1 cellular context compared by ENCODE assay signal in the genomic region with DNA sequence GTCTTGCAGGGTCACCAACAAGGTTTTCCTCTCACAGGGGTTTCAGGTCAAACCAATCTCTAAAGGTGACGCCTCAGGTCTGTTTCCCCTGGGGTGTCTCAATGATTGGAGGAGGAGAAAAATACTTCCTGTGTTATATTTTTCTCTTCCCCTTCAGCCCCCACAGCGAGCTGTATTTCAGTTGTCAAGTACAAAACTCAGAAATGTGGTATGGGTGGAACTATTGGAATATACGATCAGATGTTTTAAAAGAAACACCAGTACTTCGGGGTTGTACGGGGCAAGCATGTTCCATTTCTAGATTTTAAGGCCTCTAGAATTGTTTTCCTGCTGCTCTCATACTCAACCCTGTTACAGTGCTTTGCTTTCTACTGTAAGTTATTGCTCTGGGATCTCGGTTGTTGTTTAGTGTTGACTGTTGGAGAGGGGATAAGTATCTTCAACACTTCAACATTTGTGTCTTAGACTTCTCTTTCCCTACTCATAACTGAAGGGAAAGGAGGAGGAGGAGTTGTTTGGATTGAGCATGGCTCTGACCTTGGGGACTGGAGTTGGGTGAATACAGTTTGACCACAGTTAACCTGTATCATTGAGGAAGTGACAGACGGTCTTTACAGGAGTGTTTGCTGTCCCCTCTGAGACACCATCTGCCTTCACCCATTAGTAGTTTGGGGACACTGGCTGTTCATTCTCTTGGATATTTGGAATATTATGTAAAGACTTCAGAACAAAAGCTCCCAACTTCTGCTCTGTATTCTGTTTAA.
A peak's percentile ranks its signal among the peaks of the same experiment; 100 is the strongest.
TF ChIP-seq lines count a peak whose summit lies in the region.

No MANE protein-coding gene starts in this region.

TF ChIP-seq in K562, 482 proteins besides CTCF, POLR2A, EP300 and RAD21 (continued from another document and continues in another):
- TF ChIP-seq, protein P1, sequence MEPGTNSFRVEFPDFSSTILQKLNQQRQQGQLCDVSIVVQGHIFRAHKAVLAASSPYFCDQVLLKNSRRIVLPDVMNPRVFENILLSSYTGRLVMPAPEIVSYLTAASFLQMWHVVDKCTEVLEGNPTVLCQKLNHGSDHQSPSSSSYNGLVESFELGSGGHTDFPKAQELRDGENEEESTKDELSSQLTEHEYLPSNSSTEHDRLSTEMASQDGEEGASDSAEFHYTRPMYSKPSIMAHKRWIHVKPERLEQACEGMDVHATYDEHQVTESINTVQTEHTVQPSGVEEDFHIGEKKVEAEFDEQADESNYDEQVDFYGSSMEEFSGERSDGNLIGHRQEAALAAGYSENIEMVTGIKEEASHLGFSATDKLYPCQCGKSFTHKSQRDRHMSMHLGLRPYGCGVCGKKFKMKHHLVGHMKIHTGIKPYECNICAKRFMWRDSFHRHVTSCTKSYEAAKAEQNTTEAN (CRISPR knock-in tag; IDR thresholded peaks at IDR 0.05), result 0 out of 2 replicates have a peak, but pooled peaks have one; percentile 38
- peak in 1 of 2 experiments; percentile 6; a peak in 1 of 4 replicates for TF ChIP-seq HDAC1 (IDR thresholded peaks at IDR 0.05)
- TF ChIP-seq, protein P2, sequence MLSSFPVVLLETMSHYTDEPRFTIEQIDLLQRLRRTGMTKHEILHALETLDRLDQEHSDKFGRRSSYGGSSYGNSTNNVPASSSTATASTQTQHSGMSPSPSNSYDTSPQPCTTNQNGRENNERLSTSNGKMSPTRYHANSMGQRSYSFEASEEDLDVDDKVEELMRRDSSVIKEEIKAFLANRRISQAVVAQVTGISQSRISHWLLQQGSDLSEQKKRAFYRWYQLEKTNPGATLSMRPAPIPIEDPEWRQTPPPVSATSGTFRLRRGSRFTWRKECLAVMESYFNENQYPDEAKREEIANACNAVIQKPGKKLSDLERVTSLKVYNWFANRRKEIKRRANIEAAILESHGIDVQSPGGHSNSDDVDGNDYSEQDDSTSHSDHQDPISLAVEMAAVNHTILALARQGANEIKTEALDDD (IDR thresholded peaks at IDR 0.05), result 0 out of 2 replicates have a peak, but pooled peaks have one; percentile 21
- TF ChIP-seq ZNF445 (CRISPR knock-in tag; IDR thresholded peaks at IDR 0.05; ENCODE audit: low read depth), result no peak
- peak; percentile 23 for TF ChIP-seq SAP30 (IDR thresholded peaks at IDR 0.05; ENCODE audit: borderline replicate concordance, insufficient read depth, low read depth, low read length, poor library complexity, severe bottlenecking)
- TF ChIP-seq NR2C1 (IDR thresholded peaks at IDR 0.05), result peak; percentile 63
- 0 out of 2 replicates have a peak, but pooled peaks have one; percentile 45 for TF ChIP-seq NR2C1 (tag; IDR thresholded peaks at IDR 0.05)
- peak; percentile 80 for TF ChIP-seq ESRRA (IDR thresholded peaks at IDR 0.05; ENCODE audit: borderline replicate concordance, low read depth)
- TF ChIP-seq, protein P3, sequence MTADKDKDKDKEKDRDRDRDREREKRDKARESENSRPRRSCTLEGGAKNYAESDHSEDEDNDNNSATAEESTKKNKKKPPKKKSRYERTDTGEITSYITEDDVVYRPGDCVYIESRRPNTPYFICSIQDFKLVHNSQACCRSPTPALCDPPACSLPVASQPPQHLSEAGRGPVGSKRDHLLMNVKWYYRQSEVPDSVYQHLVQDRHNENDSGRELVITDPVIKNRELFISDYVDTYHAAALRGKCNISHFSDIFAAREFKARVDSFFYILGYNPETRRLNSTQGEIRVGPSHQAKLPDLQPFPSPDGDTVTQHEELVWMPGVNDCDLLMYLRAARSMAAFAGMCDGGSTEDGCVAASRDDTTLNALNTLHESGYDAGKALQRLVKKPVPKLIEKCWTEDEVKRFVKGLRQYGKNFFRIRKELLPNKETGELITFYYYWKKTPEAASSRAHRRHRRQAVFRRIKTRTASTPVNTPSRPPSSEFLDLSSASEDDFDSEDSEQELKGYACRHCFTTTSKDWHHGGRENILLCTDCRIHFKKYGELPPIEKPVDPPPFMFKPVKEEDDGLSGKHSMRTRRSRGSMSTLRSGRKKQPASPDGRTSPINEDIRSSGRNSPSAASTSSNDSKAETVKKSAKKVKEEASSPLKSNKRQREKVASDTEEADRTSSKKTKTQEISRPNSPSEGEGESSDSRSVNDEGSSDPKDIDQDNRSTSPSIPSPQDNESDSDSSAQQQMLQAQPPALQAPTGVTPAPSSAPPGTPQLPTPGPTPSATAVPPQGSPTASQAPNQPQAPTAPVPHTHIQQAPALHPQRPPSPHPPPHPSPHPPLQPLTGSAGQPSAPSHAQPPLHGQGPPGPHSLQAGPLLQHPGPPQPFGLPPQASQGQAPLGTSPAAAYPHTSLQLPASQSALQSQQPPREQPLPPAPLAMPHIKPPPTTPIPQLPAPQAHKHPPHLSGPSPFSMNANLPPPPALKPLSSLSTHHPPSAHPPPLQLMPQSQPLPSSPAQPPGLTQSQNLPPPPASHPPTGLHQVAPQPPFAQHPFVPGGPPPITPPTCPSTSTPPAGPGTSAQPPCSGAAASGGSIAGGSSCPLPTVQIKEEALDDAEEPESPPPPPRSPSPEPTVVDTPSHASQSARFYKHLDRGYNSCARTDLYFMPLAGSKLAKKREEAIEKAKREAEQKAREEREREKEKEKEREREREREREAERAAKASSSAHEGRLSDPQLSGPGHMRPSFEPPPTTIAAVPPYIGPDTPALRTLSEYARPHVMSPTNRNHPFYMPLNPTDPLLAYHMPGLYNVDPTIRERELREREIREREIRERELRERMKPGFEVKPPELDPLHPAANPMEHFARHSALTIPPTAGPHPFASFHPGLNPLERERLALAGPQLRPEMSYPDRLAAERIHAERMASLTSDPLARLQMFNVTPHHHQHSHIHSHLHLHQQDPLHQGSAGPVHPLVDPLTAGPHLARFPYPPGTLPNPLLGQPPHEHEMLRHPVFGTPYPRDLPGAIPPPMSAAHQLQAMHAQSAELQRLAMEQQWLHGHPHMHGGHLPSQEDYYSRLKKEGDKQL (CRISPR knock-in tag; IDR thresholded peaks at IDR 0.05; ENCODE audit: borderline replicate concordance), result no peak
- TF ChIP-seq NR2C2 (CRISPR knock-in tag; IDR thresholded peaks at IDR 0.05), result no peak
- peak; percentile 83; the same call in 1 of the 2 replicates for TF ChIP-seq NR2C2 (tag; IDR thresholded peaks at IDR 0.05)
- peak in 1 of 2 experiments; percentile 8; a peak in 1 of 4 replicates for TF ChIP-seq SIX5 (IDR thresholded peaks at IDR 0.05; ENCODE audit: borderline replicate concordance in 1 of 2, insufficient read depth in 1 of 2, low read depth in 1 of 2, low read length in 2 of 2)
- peak in 1 of 2 experiments; percentile 4; a peak in 1 of 4 replicates for TF ChIP-seq FOXA3 (CRISPR knock-in tag; conservative IDR thresholded peaks at IDR 0.05 in 1 of 2, IDR thresholded peaks at IDR 0.05 in 1 of 2)
- 0 out of 4 replicates have a peak, but pooled peaks of 1 of the 2 experiments have one; percentile 3 for TF ChIP-seq MAZ (CRISPR knock-in tag; conservative IDR thresholded peaks at IDR 0.05 in 1 of 2, IDR thresholded peaks at IDR 0.05 in 1 of 2)
- TF ChIP-seq FIP1L1 (IDR thresholded peaks at IDR 0.05; ENCODE audit: low read depth, low read length, poor library complexity, severe bottlenecking), result no peak
- TF ChIP-seq CBX1 (IDR thresholded peaks at IDR 0.05; ENCODE audit: low read depth), result no peak
- TF ChIP-seq, protein P4, sequence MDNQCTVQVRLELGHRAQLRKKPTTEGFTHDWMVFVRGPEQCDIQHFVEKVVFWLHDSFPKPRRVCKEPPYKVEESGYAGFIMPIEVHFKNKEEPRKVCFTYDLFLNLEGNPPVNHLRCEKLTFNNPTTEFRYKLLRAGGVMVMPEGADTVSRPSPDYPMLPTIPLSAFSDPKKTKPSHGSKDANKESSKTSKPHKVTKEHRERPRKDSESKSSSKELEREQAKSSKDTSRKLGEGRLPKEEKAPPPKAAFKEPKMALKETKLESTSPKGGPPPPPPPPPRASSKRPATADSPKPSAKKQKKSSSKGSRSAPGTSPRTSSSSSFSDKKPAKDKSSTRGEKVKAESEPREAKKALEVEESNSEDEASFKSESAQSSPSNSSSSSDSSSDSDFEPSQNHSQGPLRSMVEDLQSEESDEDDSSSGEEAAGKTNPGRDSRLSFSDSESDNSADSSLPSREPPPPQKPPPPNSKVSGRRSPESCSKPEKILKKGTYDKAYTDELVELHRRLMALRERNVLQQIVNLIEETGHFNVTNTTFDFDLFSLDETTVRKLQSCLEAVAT (IDR thresholded peaks at IDR 0.05), result no peak
- TF ChIP-seq, protein P5, sequence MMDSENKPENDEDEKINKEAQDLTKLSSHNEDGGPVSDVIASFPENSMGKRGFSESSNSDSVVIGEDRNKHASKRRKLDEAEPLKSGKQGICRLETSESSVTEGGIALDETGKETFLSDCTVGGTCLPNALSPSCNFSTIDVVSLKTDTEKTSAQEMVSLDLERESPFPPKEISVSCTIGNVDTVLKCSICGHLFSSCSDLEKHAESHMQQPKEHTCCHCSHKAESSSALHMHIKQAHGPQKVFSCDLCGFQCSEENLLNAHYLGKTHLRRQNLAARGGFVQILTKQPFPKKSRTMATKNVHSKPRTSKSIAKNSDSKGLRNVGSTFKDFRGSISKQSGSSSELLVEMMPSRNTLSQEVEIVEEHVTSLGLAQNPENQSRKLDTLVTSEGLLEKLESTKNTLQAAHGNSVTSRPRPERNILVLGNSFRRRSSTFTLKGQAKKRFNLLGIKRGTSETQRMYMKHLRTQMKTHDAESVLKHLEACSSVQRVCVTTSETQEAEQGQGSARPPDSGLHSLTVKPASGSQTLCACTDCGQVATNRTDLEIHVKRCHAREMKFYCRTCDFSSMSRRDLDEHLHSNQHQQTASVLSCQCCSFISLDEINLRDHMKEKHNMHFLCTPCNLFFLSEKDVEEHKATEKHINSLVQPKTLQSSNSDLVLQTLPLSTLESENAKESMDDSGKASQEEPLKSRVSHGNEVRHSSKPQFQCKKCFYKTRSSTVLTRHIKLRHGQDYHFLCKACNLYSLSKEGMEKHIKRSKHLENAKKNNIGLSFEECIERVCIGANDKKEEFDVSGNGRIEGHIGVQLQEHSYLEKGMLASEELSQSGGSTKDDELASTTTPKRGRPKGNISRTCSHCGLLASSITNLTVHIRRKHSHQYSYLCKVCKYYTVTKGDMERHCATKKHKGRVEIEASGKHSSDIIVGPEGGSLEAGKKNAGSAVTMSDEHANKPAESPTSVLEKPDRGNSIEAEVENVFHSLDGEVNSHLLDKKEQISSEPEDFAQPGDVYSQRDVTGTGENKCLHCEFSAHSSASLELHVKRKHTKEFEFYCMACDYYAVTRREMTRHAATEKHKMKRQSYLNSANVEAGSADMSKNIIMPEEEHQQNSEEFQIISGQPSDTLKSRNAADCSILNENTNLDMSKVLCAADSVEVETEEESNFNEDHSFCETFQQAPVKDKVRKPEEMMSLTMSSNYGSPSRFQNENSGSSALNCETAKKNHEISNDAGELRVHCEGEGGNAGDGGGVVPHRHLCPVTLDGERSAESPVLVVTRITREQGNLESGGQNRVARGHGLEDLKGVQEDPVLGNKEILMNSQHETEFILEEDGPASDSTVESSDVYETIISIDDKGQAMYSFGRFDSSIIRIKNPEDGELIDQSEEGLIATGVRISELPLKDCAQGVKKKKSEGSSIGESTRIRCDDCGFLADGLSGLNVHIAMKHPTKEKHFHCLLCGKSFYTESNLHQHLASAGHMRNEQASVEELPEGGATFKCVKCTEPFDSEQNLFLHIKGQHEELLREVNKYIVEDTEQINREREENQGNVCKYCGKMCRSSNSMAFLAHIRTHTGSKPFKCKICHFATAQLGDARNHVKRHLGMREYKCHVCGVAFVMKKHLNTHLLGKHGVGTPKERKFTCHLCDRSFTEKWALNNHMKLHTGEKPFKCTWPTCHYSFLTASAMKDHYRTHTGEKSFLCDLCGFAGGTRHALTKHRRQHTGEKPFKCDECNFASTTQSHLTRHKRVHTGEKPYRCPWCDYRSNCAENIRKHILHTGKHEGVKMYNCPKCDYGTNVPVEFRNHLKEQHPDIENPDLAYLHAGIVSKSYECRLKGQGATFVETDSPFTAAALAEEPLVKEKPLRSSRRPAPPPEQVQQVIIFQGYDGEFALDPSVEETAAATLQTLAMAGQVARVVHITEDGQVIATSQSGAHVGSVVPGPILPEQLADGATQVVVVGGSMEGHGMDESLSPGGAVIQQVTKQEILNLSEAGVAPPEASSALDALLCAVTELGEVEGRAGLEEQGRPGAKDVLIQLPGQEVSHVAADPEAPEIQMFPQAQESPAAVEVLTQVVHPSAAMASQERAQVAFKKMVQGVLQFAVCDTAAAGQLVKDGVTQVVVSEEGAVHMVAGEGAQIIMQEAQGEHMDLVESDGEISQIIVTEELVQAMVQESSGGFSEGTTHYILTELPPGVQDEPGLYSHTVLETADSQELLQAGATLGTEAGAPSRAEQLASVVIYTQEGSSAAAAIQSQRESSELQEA (IDR thresholded peaks at IDR 0.05; ENCODE audit: low read depth), result 0 out of 2 replicates have a peak, but pooled peaks have one; percentile 50
- peak; percentile 19 for TF ChIP-seq TAF1 (IDR thresholded peaks at IDR 0.05; ENCODE audit: control insufficient read depth, extremely low read depth, insufficient read depth, low read length, severe bottlenecking)
- 0 out of 4 replicates have a peak, but pooled peaks of 1 of the 2 experiments have one; percentile 42 for TF ChIP-seq FOXK2 (conservative IDR thresholded peaks at IDR 0.05 in 1 of 2, IDR thresholded peaks at IDR 0.05 in 1 of 2; ENCODE audit: low read depth in 2 of 2)
- TF ChIP-seq NCOA2 (IDR thresholded peaks at IDR 0.05; ENCODE audit: partially characterized antibody in 2 of 2), result no peak
- 0 out of 2 replicates have a peak, but pooled peaks have one; percentile 32 for TF ChIP-seq ZBTB17 (CRISPR knock-in tag; IDR thresholded peaks at IDR 0.05)
- TF ChIP-seq MTF1 (CRISPR knock-in tag; IDR thresholded peaks at IDR 0.05; ENCODE audit: borderline replicate concordance), result no peak
- TF ChIP-seq, protein P6, sequence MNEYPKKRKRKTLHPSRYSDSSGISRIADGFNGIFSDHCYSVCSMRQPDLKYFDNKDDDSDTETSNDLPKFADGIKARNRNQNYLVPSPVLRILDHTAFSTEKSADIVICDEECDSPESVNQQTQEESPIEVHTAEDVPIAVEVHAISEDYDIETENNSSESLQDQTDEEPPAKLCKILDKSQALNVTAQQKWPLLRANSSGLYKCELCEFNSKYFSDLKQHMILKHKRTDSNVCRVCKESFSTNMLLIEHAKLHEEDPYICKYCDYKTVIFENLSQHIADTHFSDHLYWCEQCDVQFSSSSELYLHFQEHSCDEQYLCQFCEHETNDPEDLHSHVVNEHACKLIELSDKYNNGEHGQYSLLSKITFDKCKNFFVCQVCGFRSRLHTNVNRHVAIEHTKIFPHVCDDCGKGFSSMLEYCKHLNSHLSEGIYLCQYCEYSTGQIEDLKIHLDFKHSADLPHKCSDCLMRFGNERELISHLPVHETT (CRISPR knock-in tag; conservative IDR thresholded peaks at IDR 0.05 in 1 of 2, IDR thresholded peaks at IDR 0.05 in 1 of 2), result 0 out of 4 replicates have a peak, but pooled peaks of 1 of the 2 experiments have one; percentile 50
